In genomic region chr16:16107839-16108238, GRCh38 we compare ENCODE assay signal across 21 cellular contexts.
A peak's percentile ranks its signal among the peaks of the same experiment; 100 is the strongest.
DNase-seq lines count a peak whose midpoint lies in the region; ATAC-seq, FAIRE-seq and TF ChIP-seq lines count a peak whose summit lies in the region.
"Had no signal": no experiment of that assay in that cellular context is flagged by ENCODE, and none has a peak within 500 bp of the region (broad histone marks: within the 10 kb centered on the region; RNA-seq: fewer than 3 reads in every experiment).

No MANE protein-coding gene starts in this region.

- H3K4me3 ChIP-seq in HUES64 (ENCODE audit: low read length) = no peak overlapping the region
- H3K4me3 ChIP-seq in SU-DHL-6 (ENCODE audit: insufficient read depth, low read length, poor library complexity, severe bottlenecking) = no peak overlapping the region
- no peak overlapping the region for H3K4me3 ChIP-seq in sigmoid colon
- H3K4me3 ChIP-seq in tibial artery = no peak overlapping the region
- H3K4me3 ChIP-seq: A549 had no signal

- no peaks in the 10 kb centered on the region for H3K27me3 ChIP-seq in HUES64 (ENCODE audit: insufficient read depth, low read length)
- no peaks in the 10 kb centered on the region for H3K27me3 ChIP-seq in SU-DHL-6 (ENCODE audit: low read length)
- H3K27me3 ChIP-seq in sigmoid colon = no peaks in the 10 kb centered on the region
- no peaks in the 10 kb centered on the region for H3K27me3 ChIP-seq in tibial artery
- H3K27me3 ChIP-seq: BE2C had no signal

- FAIRE-seq in GM19239 (lab: Jason Lieb, UNC) = no peak
- FAIRE-seq: A549, D721Med, GM12892 had no signal

- TF ChIP-seq EP300 in sigmoid colon (IDR thresholded peaks at IDR 0.05) = no peak

- no peaks in the 10 kb centered on the region for H3K4me1 Mint-ChIP-seq in activated naive CD8-positive, alpha-beta T cell treated with anti-CD3 and anti-CD28 coated beads for 36 hours
- H3K4me1 Mint-ChIP-seq: CD4-positive, alpha-beta memory T cell had no signal

- no peak for TF ChIP-seq POLR2A in sigmoid colon (IDR thresholded peaks at IDR 0.05)

- H3K9ac ChIP-seq in HUES64 (ENCODE audit: low read depth, low read length) = no peak overlapping the region
- H3K9ac ChIP-seq in SU-DHL-6 (ENCODE audit: low read length) = no peak overlapping the region

- no peak for DNase-seq in left lobe of liver (ENCODE audit: low spot score)
- DNase-seq in sigmoid colon = no peak
- no peak for DNase-seq in activated naive CD8-positive, alpha-beta T cell treated with anti-CD3 and anti-CD28 coated beads for 36 hours
- no peak for DNase-seq in GM19239 (ENCODE audit: insufficient read length, low spot score)
- DNase-seq in GM19240 (ENCODE audit: insufficient read length, low spot score) = no peak
- no peak for DNase-seq in tibial artery
- DNase-seq: BE2C; CD4-positive, alpha-beta memory T cell; COR-L47; DMS153; DMS79 treated with DMSO at 0.1 percent for 48 hours; GDM1 had no signal

- peak; percentile 22 for ATAC-seq in left lobe of liver
- ATAC-seq: A549, HCT116 had no signal

- H3K27ac ChIP-seq in HUES64 (ENCODE audit: low read depth, low read length) = peak overlapping the region; percentile 41; the same call in 1 of the 2 replicates
- peak overlapping the region; percentile 95; the same call in 1 of the 2 replicates for H3K27ac ChIP-seq in SU-DHL-6 (ENCODE audit: low read depth, low read length)
- H3K27ac ChIP-seq in sigmoid colon = peak overlapping the region; percentile 59 to 78 (median 76)
- no peak overlapping the region for H3K27ac ChIP-seq in tibial artery
- H3K27ac ChIP-seq: A549, C4-2B, HL-60 had no signal

- H3K4me3 Mint-ChIP-seq in activated naive CD8-positive, alpha-beta T cell treated with anti-CD3 and anti-CD28 coated beads for 36 hours = no peak overlapping the region
- H3K4me3 Mint-ChIP-seq: CD4-positive, alpha-beta memory T cell had no signal

- peaks cover 39% of the 10 kb centered on the region for H3K36me3 Mint-ChIP-seq in activated naive CD8-positive, alpha-beta T cell treated with anti-CD3 and anti-CD28 coated beads for 36 hours

- TF ChIP-seq CTCF in SU-DHL-6 (IDR thresholded peaks at IDR 0.05; ENCODE audit: insufficient read depth, low read length, poor library complexity, severe bottlenecking) = no peak
- no peak for TF ChIP-seq CTCF in sigmoid colon (IDR thresholded peaks at IDR 0.05)
- TF ChIP-seq CTCF in tibial artery (IDR thresholded peaks at IDR 0.05) = no peak

- intact Hi-C loops in sigmoid colon (cut with DNase I) = no loop called here
- intact Hi-C loops in tibial artery (cut with DNase I; ENCODE audit: low total_unique reads) = no loop called here

- WGBS in HUES64 = 96% methylated on average over 6 of the region's 6 CpGs
- WGBS in sigmoid colon, 2 donors = 82 to 84% methylated on average over 6 of the region's 6 CpGs

- H3K9me3 ChIP-seq in HUES64 (ENCODE audit: insufficient read depth, low read depth, low read length) (no peaks in the 10 kb centered on the region), SU-DHL-6 (ENCODE audit: insufficient read depth, low read length) (no peaks in the 10 kb centered on the region), sigmoid colon (no peaks in the 10 kb centered on the region), tibial artery (no peaks in the 10 kb centered on the region)
- H3K9me3 ChIP-seq: A549, BE2C had no signal

- no peaks in the 10 kb centered on the region for H3K27me3 Mint-ChIP-seq in activated naive CD8-positive, alpha-beta T cell treated with anti-CD3 and anti-CD28 coated beads for 36 hours
- H3K27me3 Mint-ChIP-seq: CD4-positive, alpha-beta memory T cell; IgD-negative memory B cell had no signal

- no peak overlapping the region for H3K27ac Mint-ChIP-seq in activated naive CD8-positive, alpha-beta T cell treated with anti-CD3 and anti-CD28 coated beads for 36 hours
- H3K27ac Mint-ChIP-seq: IgD-negative memory B cell had no signal

- H3K9me2 ChIP-seq in SU-DHL-6 (replicated peaks; ENCODE audit: insufficient read depth, low read length) = no peaks in the 10 kb centered on the region

- H3K4me1 ChIP-seq in HUES64 (ENCODE audit: insufficient read depth, low read length) (peaks cover 4% of the 10 kb centered on the region), sigmoid colon (peaks cover 0 to 17% (median 15%) of the 10 kb centered on the region in 4 donors), tibial artery (no peaks in the 10 kb centered on the region)
- H3K4me1 ChIP-seq: A549, BE2C had no signal

- no peak overlapping the region for H3K4me2 ChIP-seq in SU-DHL-6 (ENCODE audit: low read depth, low read length, poor library complexity, severe bottlenecking)
- H3K4me2 ChIP-seq: A549 had no signal

- H3K36me3 ChIP-seq in HUES64 (ENCODE audit: insufficient read depth, low read length) (peaks cover 77% of the 10 kb centered on the region), SU-DHL-6 (ENCODE audit: low read length) (peaks cover 12% of the 10 kb centered on the region; the same call in 1 of the 2 replicates), sigmoid colon (peaks cover 22 to 64% (median 26%) of the 10 kb centered on the region in 4 donors), tibial artery (peaks cover 41 to 79% (median 57%) of the 10 kb centered on the region in 3 donors)

- no peak overlapping the region for H2AFZ ChIP-seq in SU-DHL-6 (ENCODE audit: low read depth, low read length, severe bottlenecking)

- H3K9me3 Mint-ChIP-seq in activated naive CD8-positive, alpha-beta T cell treated with anti-CD3 and anti-CD28 coated beads for 36 hours = no peaks in the 10 kb centered on the region
- H3K9me3 Mint-ChIP-seq: CD4-positive, alpha-beta memory T cell had no signal

- peaks cover 21% of the 10 kb centered on the region for H3F3A ChIP-seq in SU-DHL-6 (ENCODE audit: insufficient read depth)

- no peaks in the 10 kb centered on the region for H3K79me2 ChIP-seq in SU-DHL-6 (ENCODE audit: insufficient read depth, low read length)

- no peaks in the 10 kb centered on the region for H4K20me1 ChIP-seq in SU-DHL-6 (ENCODE audit: low read depth, low read length)

Comparison
In these comparisons a context has a peak if more than half of its experiments do, and no peak if none do; other contexts are left out.
1. H3K27ac ChIP-seq: peak in HUES64 (single experiment), SU-DHL-6 (single experiment) and sigmoid colon (4 of 4); none in tibial artery (0 of 2).